Comparison of ENCODE assay signal across 24 cellular contexts in genomic region chr1:2320760-2321159, GRCh38.
A peak's percentile ranks its signal among the peaks of the same experiment; 100 is the strongest.
DNase-seq lines count a peak whose midpoint lies in the region; TF ChIP-seq lines count a peak whose summit lies in the region.
"Had no signal": no experiment of that assay in that cellular context is flagged by ENCODE, and none has a peak within 500 bp of the region (broad histone marks: within the 10 kb centered on the region; RNA-seq: fewer than 3 reads in every experiment).

No MANE protein-coding gene starts in this region.

- TF ChIP-seq CTCF in HEK293 (tag by site-specific recombination; IDR thresholded peaks at IDR 0.05) (no peak), chondrocyte (IDR thresholded peaks at IDR 0.05) (no peak), mesothelial cell of epicardium (IDR thresholded peaks at IDR 0.05; ENCODE audit: unreplicated experiment) (no peak), smooth muscle cell (IDR thresholded peaks at IDR 0.05; ENCODE audit: borderline replicate concordance, insufficient read depth, poor library complexity, severe bottlenecking) (no peak)

- H4K20me1 ChIP-seq in smooth muscle cell (ENCODE audit: low read depth), result no peaks in the 10 kb centered on the region

- no peaks in the 10 kb centered on the region for H3K36me3 ChIP-seq in HEK293 (ENCODE audit: control insufficient read depth in 2 of 2, insufficient read depth in 1 of 2, low read length in 2 of 2)
- H3K36me3 ChIP-seq in smooth muscle cell (ENCODE audit: low read depth), result no peaks in the 10 kb centered on the region
- H3K36me3 ChIP-seq: gastrocnemius medialis had no signal

- H3K27ac Mint-ChIP-seq in chondrocyte (ENCODE audit: unreplicated experiment) (peak overlapping the region; percentile 100), mesothelial cell of epicardium (peak overlapping the region; percentile 99)
- H3K27ac Mint-ChIP-seq in activated CD4-positive, alpha-beta T cell treated with anti-CD3 and anti-CD28 coated beads, Interleukin-2, amount 10 ng/mL, durations not matched to agents 7 days and 5 days, result no peak overlapping the region
- H3K27ac Mint-ChIP-seq: activated CD4-positive, alpha-beta memory T cell treated with anti-CD3 and anti-CD28 coated beads for 36 hours; activated naive CD4-positive, alpha-beta T cell treated with anti-CD3 and anti-CD28 coated beads, Interleukin-2, amount 50 U/mL, for 24 hours; CD14-positive monocyte; IgD-negative memory B cell; T-helper 2 cell treated with Interferon-gamma antibody and Interleukin-4, amounts not matched to agents 5 μg/mL and 100 μg/mL, for 36 hours had no signal

- H3K9me3 ChIP-seq in HEK293 (ENCODE audit: control insufficient read depth, insufficient read depth, low read depth, low read length) (no peaks in the 10 kb centered on the region), smooth muscle cell (replicated peaks; ENCODE audit: low read depth) (no peaks in the 10 kb centered on the region)
- H3K9me3 ChIP-seq: gastrocnemius medialis had no signal

- CTCF ChIA-PET in HEK293 (lab: Yijun Ruan, JAX), result no interaction called here
- CTCF ChIA-PET in activated CD4-positive, alpha-beta T cell treated with anti-CD3 and anti-CD28 coated beads, Interleukin-2, amount 10 ng/mL, durations not matched to agents 7 days and 5 days (lab: Charles Lee), result no interaction called here

- peaks cover 13% of the 10 kb centered on the region for H3F3A ChIP-seq in smooth muscle cell (ENCODE audit: low read depth)

- H2AFZ ChIP-seq in smooth muscle cell (ENCODE audit: low read depth), result no peak overlapping the region

- WGBS in smooth muscle cell (ENCODE audit: low lambda C conversion rate), result 41% methylated on average over 13 of the region's 13 CpGs

- H3K4me1 ChIP-seq in HEK293 (ENCODE audit: control insufficient read depth, insufficient read depth, low read length) (no peaks in the 10 kb centered on the region), smooth muscle cell (ENCODE audit: low read depth) (peaks cover 36% of the 10 kb centered on the region)

- POLR2A ChIA-PET in HEK293 (lab: Yijun Ruan, JAX), result interaction anchor here (0.6 kb wide), 1 partner anchor 278 kb away, joined by 5 read pairs; no protein-coding TSS in a partner anchor
- POLR2A ChIA-PET in activated CD4-positive, alpha-beta T cell treated with anti-CD3 and anti-CD28 coated beads, Interleukin-2, amount 10 ng/mL, durations not matched to agents 7 days and 5 days (lab: Charles Lee), result no interaction called here

- no peaks in the 10 kb centered on the region for H3K79me2 ChIP-seq in smooth muscle cell (ENCODE audit: low read depth)

- H3K4me3 ChIP-seq in HEK293 (ENCODE audit: low read depth, low read length) (no peak overlapping the region), smooth muscle cell (no peak overlapping the region)
- H3K4me3 ChIP-seq: gastrocnemius medialis had no signal

- H3K4me3 Mint-ChIP-seq in chondrocyte (ENCODE audit: unreplicated experiment), result peak overlapping the region; percentile 22
- no peak overlapping the region for H3K4me3 Mint-ChIP-seq in mesothelial cell of epicardium
- no peak overlapping the region for H3K4me3 Mint-ChIP-seq in activated CD4-positive, alpha-beta T cell treated with anti-CD3 and anti-CD28 coated beads, Interleukin-2, amount 10 ng/mL, durations not matched to agents 7 days and 5 days
- H3K4me3 Mint-ChIP-seq: activated CD4-positive, alpha-beta memory T cell treated with anti-CD3 and anti-CD28 coated beads for 36 hours; activated naive CD4-positive, alpha-beta T cell treated with anti-CD3 and anti-CD28 coated beads, Interleukin-2, amount 50 U/mL, for 24 hours; activated T-cell treated with anti-CD3 and anti-CD28 coated beads, Interleukin-2, amount 50 U/mL, for 4 hours; CD14-positive monocyte; IgD-negative memory B cell; T-helper 2 cell treated with Interferon-gamma antibody and Interleukin-4, amounts not matched to agents 5 μg/mL and 100 μg/mL, for 36 hours had no signal

- H3K27me3 Mint-ChIP-seq in chondrocyte (ENCODE audit: low read depth) (no peaks in the 10 kb centered on the region), mesothelial cell of epicardium (ENCODE audit: low read depth) (peaks cover 6% of the 10 kb centered on the region)
- H3K27me3 Mint-ChIP-seq in activated CD4-positive, alpha-beta T cell treated with anti-CD3 and anti-CD28 coated beads, Interleukin-2, amount 10 ng/mL, durations not matched to agents 7 days and 5 days, result no peaks in the 10 kb centered on the region
- H3K27me3 Mint-ChIP-seq: activated CD4-positive, alpha-beta memory T cell treated with anti-CD3 and anti-CD28 coated beads for 36 hours; activated naive CD4-positive, alpha-beta T cell treated with anti-CD3 and anti-CD28 coated beads, Interleukin-2, amount 50 U/mL, for 24 hours; IgD-negative memory B cell had no signal

- no peak overlapping the region for H3K27ac ChIP-seq in HEK293 (ENCODE audit: extremely low read depth, low read depth, low read length)
- peak overlapping the region; percentile 94 for H3K27ac ChIP-seq in smooth muscle cell (ENCODE audit: low read depth)
- H3K27ac ChIP-seq: epithelial cell of prostate, gastrocnemius medialis had no signal

- peak overlapping the region; percentile 91 for H3K9ac ChIP-seq in smooth muscle cell (ENCODE audit: low read depth)

- DNase-seq in chondrocyte (ENCODE audit: low spot score) (no peak), mesothelial cell of epicardium (ENCODE audit: low spot score in 2 of 2, unreplicated experiment in 2 of 2) (no peak), smooth muscle cell (lab: John Stamatoyannopoulos, UW; ENCODE audit: unreplicated experiment) (no peak), retina (no peak), NCI-H2171 treated with DMSO at 0.1 percent for 48 hours (lab: John Stamatoyannopoulos, UW) (no peak)
- no peak for DNase-seq in activated T-cell treated with anti-CD3 and anti-CD28 coated beads, Interleukin-2, amount 50 U/mL, for 48 hours
- no peak for DNase-seq in activated CD4-positive, alpha-beta T cell treated with anti-CD3 and anti-CD28 coated beads, Interleukin-2, amount 10 ng/mL, durations not matched to agents 7 days and 5 days
- DNase-seq: activated CD4-positive, alpha-beta memory T cell treated with anti-CD3 and anti-CD28 coated beads for 36 hours; activated T-cell treated with anti-CD3 and anti-CD28 coated beads, Interleukin-2, amount 50 U/mL, for 4 hours; gastrocnemius medialis; GOT3; left colon; MM.1S; NCI-H146; NCI-H69; occipital lobe; OCI-M1; stimulated activated naive CD8-positive, alpha-beta T cell treated with anti-CD3 and anti-CD28 coated beads, Interleukin-15, Interleukin-2, amounts not matched to agents 100 U/mL and 50 U/mL, for 24 hours had no signal

- H3K4me1 Mint-ChIP-seq in chondrocyte (ENCODE audit: low read depth) (peaks cover 44% of the 10 kb centered on the region), mesothelial cell of epicardium (peaks cover 47% of the 10 kb centered on the region)
- H3K4me1 Mint-ChIP-seq in activated CD4-positive, alpha-beta T cell treated with anti-CD3 and anti-CD28 coated beads, Interleukin-2, amount 10 ng/mL, durations not matched to agents 7 days and 5 days, result peaks cover 4% of the 10 kb centered on the region
- H3K4me1 Mint-ChIP-seq: activated naive CD4-positive, alpha-beta T cell treated with anti-CD3 and anti-CD28 coated beads, Interleukin-2, amount 50 U/mL, for 24 hours; CD14-positive monocyte; IgD-negative memory B cell had no signal

- no peaks in the 10 kb centered on the region for H3K27me3 ChIP-seq in smooth muscle cell (ENCODE audit: low read depth)

- H3K36me3 Mint-ChIP-seq in chondrocyte (ENCODE audit: low read depth) (no peaks in the 10 kb centered on the region), mesothelial cell of epicardium (no peaks in the 10 kb centered on the region)
- no peaks in the 10 kb centered on the region for H3K36me3 Mint-ChIP-seq in activated CD4-positive, alpha-beta T cell treated with anti-CD3 and anti-CD28 coated beads, Interleukin-2, amount 10 ng/mL, durations not matched to agents 7 days and 5 days (ENCODE audit: low read depth)
- H3K36me3 Mint-ChIP-seq: activated CD4-positive, alpha-beta memory T cell treated with anti-CD3 and anti-CD28 coated beads for 36 hours; activated naive CD4-positive, alpha-beta T cell treated with anti-CD3 and anti-CD28 coated beads, Interleukin-2, amount 50 U/mL, for 24 hours had no signal

- H3K9me3 Mint-ChIP-seq in chondrocyte (ENCODE audit: low read depth) (no peaks in the 10 kb centered on the region), mesothelial cell of epicardium (no peaks in the 10 kb centered on the region)
- H3K9me3 Mint-ChIP-seq in activated CD4-positive, alpha-beta T cell treated with anti-CD3 and anti-CD28 coated beads, Interleukin-2, amount 10 ng/mL, durations not matched to agents 7 days and 5 days, result no peaks in the 10 kb centered on the region
- H3K9me3 Mint-ChIP-seq: activated CD4-positive, alpha-beta memory T cell treated with anti-CD3 and anti-CD28 coated beads for 36 hours; activated naive CD4-positive, alpha-beta T cell treated with anti-CD3 and anti-CD28 coated beads, Interleukin-2, amount 50 U/mL, for 24 hours; activated T-cell treated with anti-CD3 and anti-CD28 coated beads, Interleukin-2, amount 50 U/mL, for 4 hours; IgD-negative memory B cell; T-helper 2 cell treated with Interferon-gamma antibody and Interleukin-4, amounts not matched to agents 5 μg/mL and 100 μg/mL, for 36 hours had no signal

- H3K4me2 ChIP-seq in smooth muscle cell, result peak overlapping the region; percentile 69

TF ChIP-seq in HEK293, 187 proteins besides CTCF, POLR2A, EP300 and RAD21 (continues in another document):
- TF ChIP-seq ZEB2 (tag by site-specific recombination; IDR thresholded peaks at IDR 0.05) (no peak), ZNF560 (tag by site-specific recombination; IDR thresholded peaks at IDR 0.05; ENCODE audit: borderline replicate concordance) (no peak), PATZ1 (tag by site-specific recombination; IDR thresholded peaks at IDR 0.05) (no peak), ZNF571 (tag by site-specific recombination; IDR thresholded peaks at IDR 0.05) (no peak), ZNF221 (tag by site-specific recombination; IDR thresholded peaks at IDR 0.05; ENCODE audit: borderline replicate concordance) (no peak), ZNF600 (tag by site-specific recombination; IDR thresholded peaks at IDR 0.05) (peak; percentile 18; the same call in 1 of the 2 replicates)
